ENCODE assay signal across 30 cellular contexts in the genomic region with DNA sequence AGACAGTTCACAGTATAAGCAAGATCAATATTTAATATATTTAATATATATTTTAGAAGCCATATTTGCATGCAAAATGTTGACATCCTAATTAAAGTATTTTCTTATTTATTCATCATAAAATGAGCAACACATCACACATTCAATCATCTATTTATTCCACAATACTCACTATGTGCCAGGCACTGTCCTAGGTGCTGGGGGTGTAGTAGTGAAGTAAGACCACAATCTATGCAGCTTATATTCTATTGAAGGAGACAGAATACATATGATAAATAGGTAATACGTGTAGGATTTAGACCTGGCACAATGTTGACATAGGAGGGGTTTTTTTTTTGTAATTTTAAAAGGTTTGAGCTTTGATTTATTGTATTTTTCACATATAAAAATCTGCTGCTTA.
"Had no signal": no experiment of that assay in that cellular context is flagged by ENCODE, and none has a peak within 500 bp of the region (broad histone marks: within the 10 kb centered on the region; RNA-seq: fewer than 3 reads in every experiment).

No MANE protein-coding gene starts in this region.

- H3K4me3 ChIP-seq: adrenal gland, ascending aorta, body of pancreas, breast epithelium, cardiac muscle cell had no signal

- H3K27ac ChIP-seq: adrenal gland, ascending aorta, body of pancreas, brain microvascular endothelial cell, breast epithelium, cardiac muscle cell had no signal

- H3K4me1 ChIP-seq: adrenal gland, ascending aorta, body of pancreas, breast epithelium had no signal

- H3K36me3 ChIP-seq: adrenal gland, ascending aorta, brain microvascular endothelial cell, breast epithelium, cardiac muscle cell had no signal

- H3K9me3 ChIP-seq: adrenal gland, ascending aorta, body of pancreas, breast epithelium had no signal

- H3K27me3 ChIP-seq: adrenal gland, ascending aorta, body of pancreas, brain microvascular endothelial cell, breast epithelium, cardiac muscle cell had no signal

- DNase-seq: activated effector memory CD4-positive, alpha-beta T cell treated with anti-CD3 and anti-CD28 coated beads, Interleukin-2, amount 50 U/mL, for 16 hours; activated effector memory CD4-positive, alpha-beta T cell treated with Interleukin-2 at 50 U/mL for 16 hours; activated gamma-delta T cell; activated gamma-delta T cell treated with Interleukin-2 at 50 U/mL for 16 hours; activated naive CD4-positive, alpha-beta T cell; activated naive CD4-positive, alpha-beta T cell treated with anti-CD3 and anti-CD28 coated beads for 36 hours; activated naive CD4-positive, alpha-beta T cell treated with anti-CD3 and anti-CD28 coated beads, Interleukin-2, amount 10 ng/mL, durations not matched to agents 7 days and 5 days; activated naive CD4-positive, alpha-beta T cell treated with anti-CD3 and anti-CD28 coated beads, Interleukin-2, amount 50 U/mL, for 16 hours; activated naive CD4-positive, alpha-beta T cell treated with Interleukin-2 at 50 U/mL for 16 hours; activated naive CD8-positive, alpha-beta T cell treated with anti-CD3 and anti-CD28 coated beads for 36 hours; activated naive CD8-positive, alpha-beta T cell treated with anti-CD3 and anti-CD28 coated beads, Interleukin-2, amount 10 ng/mL, durations not matched to agents 7 days and 5 days; activated naive CD8-positive, alpha-beta T cell treated with anti-CD3 and anti-CD28 coated beads, Interleukin-2, amount 50 U/mL, for 24 hours; activated T-cell treated with anti-CD3 and anti-CD28 coated beads, Interleukin-2, amount 50 U/mL, for 1 hour; activated T-cell treated with anti-CD3 and anti-CD28 coated beads, Interleukin-2, amount 50 U/mL, for 24 hours; activated T-cell treated with anti-CD3 and anti-CD28 coated beads, Interleukin-2, amount 50 U/mL, for 4 hours; activated T-cell treated with anti-CD3 and anti-CD28 coated beads, Interleukin-2, amount 50 U/mL, for 48 hours; activated T-cell treated with anti-CD3 and anti-CD28 coated beads, Interleukin-2, amount 50 U/mL, for 72 hours; adrenal gland; amniotic stem cell; amygdala; anterior cingulate cortex; aorta; body of pancreas; brain microvascular endothelial cell; caudate nucleus; central memory CD4-positive, alpha-beta T cell; cerebellar nuclear complex had no signal
